Comparison of ENCODE assay signal across 23 cellular contexts in genomic region chr20:3539708-3540107, GRCh38.
"Had no signal": no experiment of that assay in that cellular context is flagged by ENCODE, and none has a peak within 500 bp of the region (broad histone marks: within the 10 kb centered on the region; RNA-seq: fewer than 3 reads in every experiment).

No MANE protein-coding gene starts in this region.

- ATAC-seq: activated CD8-positive, alpha-beta T cell treated with anti-CD3 and anti-CD28 coated beads for 36 hours; WTC11 had no signal

- H3K27ac ChIP-seq: suprapubic skin had no signal

- H3K27me3 Mint-ChIP-seq: activated CD8-positive, alpha-beta T cell treated with anti-CD3 and anti-CD28 coated beads for 36 hours; activated naive CD8-positive, alpha-beta T cell; brain; type B pancreatic cell had no signal

- DNase-seq: activated CD4-positive, alpha-beta T cell treated with anti-CD3 and anti-CD28 coated beads for 48 hours; activated CD8-positive, alpha-beta memory T cell treated with anti-CD3 and anti-CD28 coated beads, Interleukin-2, amount 50 U/mL, for 4 hours; activated CD8-positive, alpha-beta T cell treated with anti-CD3 and anti-CD28 coated beads for 36 hours; activated gamma-delta T cell treated with Interleukin-2 at 50 U/mL for 16 hours; activated T-cell treated with anti-CD3 and anti-CD28 coated beads, Interleukin-2, amount 50 U/mL, for 48 hours; amygdala; cerebellar nuclear complex; dorsolateral prefrontal cortex; foreskin melanocyte; head of caudate nucleus; kidney glomerular epithelial cell; mammary epithelial cell; stimulated activated CD4-positive, alpha-beta T cell treated with anti-CD3 and anti-CD28 coated beads, Interleukin-15, amount 100 ng/mL, for 24 hours; stimulated activated CD4-positive, alpha-beta T cell treated with anti-CD3 and anti-CD28 coated beads, Interleukin-4, amount 100 ng/mL, for 24 hours; stimulated activated naive CD4-positive, alpha-beta T cell; T-helper 2 cell had no signal

- H3K9me3 Mint-ChIP-seq: brain, neural crest cell, type B pancreatic cell, WTC11 had no signal

- H3K36me3 Mint-ChIP-seq: WTC11 had no signal

- H3K27ac Mint-ChIP-seq: activated CD8-positive, alpha-beta T cell treated with anti-CD3 and anti-CD28 coated beads for 36 hours; activated naive CD8-positive, alpha-beta T cell; brain; type B pancreatic cell; WTC11 had no signal

- H3K4me3 ChIP-seq: dorsolateral prefrontal cortex, esophagus muscularis mucosa, suprapubic skin had no signal

- H3K9me3 ChIP-seq: esophagus muscularis mucosa, suprapubic skin had no signal

- H3K4me1 ChIP-seq: suprapubic skin had no signal

- H3K4me3 Mint-ChIP-seq: activated CD8-positive, alpha-beta T cell treated with anti-CD3 and anti-CD28 coated beads for 36 hours; activated naive CD8-positive, alpha-beta T cell; brain; neural crest cell; type B pancreatic cell; WTC11 had no signal

- H3K27me3 ChIP-seq: dorsolateral prefrontal cortex, esophagus muscularis mucosa, suprapubic skin had no signal

- H3K4me1 Mint-ChIP-seq: brain, neural crest cell, WTC11 had no signal
